In genomic region chrX:56762707-56763555, GRCh38 we compare ENCODE assay signal across 11 cellular contexts. TPM values are rescaled to one million over a fixed set of nuclear protein-coding genes. Genes with fewer than 3 reads are reported as not detected.
DNase-seq lines count a peak whose midpoint lies in the region; ATAC-seq and TF ChIP-seq lines count a peak whose summit lies in the region.
"Had no signal": no experiment of that assay in that cellular context is flagged by ENCODE, and none has a peak within 500 bp of the region (broad histone marks: within the 10 kb centered on the region; RNA-seq: fewer than 3 reads in every experiment).

No MANE protein-coding gene starts in this region.

- no peaks in the 10 kb centered on the region for H3K36me3 ChIP-seq in OCI-LY1 (ENCODE audit: insufficient read depth, low read length)
- H3K36me3 ChIP-seq in endodermal cell (ENCODE audit: control insufficient read depth, insufficient read depth, low read length): no peaks in the 10 kb centered on the region
- H3K36me3 ChIP-seq: SJSA1 had no signal

- peaks cover 50% of the 10 kb centered on the region for H3K4me1 Mint-ChIP-seq in activated T-cell treated with anti-CD3 and anti-CD28 coated beads, Interleukin-2, amount 50 U/mL, for 4 hours (ENCODE audit: low read depth)
- H3K4me1 Mint-ChIP-seq in endodermal cell: peaks cover 10% of the 10 kb centered on the region
- peaks cover 64% of the 10 kb centered on the region for H3K4me1 Mint-ChIP-seq in stimulated activated naive CD8-positive, alpha-beta T cell treated with anti-CD3 and anti-CD28 coated beads, Interleukin-15, amount 100 ng/mL, for 72 hours

- no peaks in the 10 kb centered on the region for H3F3A ChIP-seq in OCI-LY1 (ENCODE audit: insufficient read depth, low read length)

- H3K4me2 ChIP-seq in OCI-LY1 (ENCODE audit: low read length): peak overlapping the region; percentile 80

- no peak overlapping the region for H3K27ac Mint-ChIP-seq in endodermal cell
- peak overlapping the region; percentile 20 to 97 for H3K27ac Mint-ChIP-seq in stimulated activated naive CD8-positive, alpha-beta T cell treated with anti-CD3 and anti-CD28 coated beads, Interleukin-15, amount 100 ng/mL, for 72 hours

- H4K20me1 ChIP-seq in OCI-LY1 (ENCODE audit: insufficient read depth, low read length): no peaks in the 10 kb centered on the region

- peak in 1 of 2 donors; percentile 15 for ATAC-seq in activated T-cell treated with anti-CD3 and anti-CD28 coated beads, Interleukin-2, amount 50 U/mL, for 4 hours
- ATAC-seq in stimulated activated naive CD8-positive, alpha-beta T cell treated with anti-CD3 and anti-CD28 coated beads, Interleukin-15, amount 100 ng/mL, for 72 hours: peak; percentile 21
- no peak for ATAC-seq in HG02852 (IDR thresholded peaks at IDR 0.05; ENCODE audit: unreplicated experiment)

- H3K79me2 ChIP-seq in OCI-LY1 (ENCODE audit: insufficient read depth, low read length): no peaks in the 10 kb centered on the region

- H2AFZ ChIP-seq in OCI-LY1 (ENCODE audit: low read length): no peak overlapping the region

- no peak for DNase-seq in activated T-cell treated with anti-CD3 and anti-CD28 coated beads, Interleukin-2, amount 50 U/mL, for 4 hours
- DNase-seq in activated T-cell treated with anti-CD3 and anti-CD28 coated beads for 4 hours: no peak
- DNase-seq in endodermal cell: peak; percentile 36
- no peak for DNase-seq in stimulated activated naive CD8-positive, alpha-beta T cell treated with anti-CD3 and anti-CD28 coated beads, Interleukin-15, amount 100 ng/mL, for 72 hours
- DNase-seq in stimulated activated CD4-positive, alpha-beta T cell treated with anti-CD3 and anti-CD28 coated beads, Interleukin-15, amount 100 ng/mL, for 24 hours: no peak
- DNase-seq in NCI-H2107 treated with DMSO at 0.1 percent for 48 hours (lab: John Stamatoyannopoulos, UW; ENCODE audit: unreplicated experiment): no peak
- DNase-seq: NCI-H2171 had no signal

- 88 to 100% methylated on average over 2 to 6 of the region's 6 CpGs for WGBS in endodermal cell (ENCODE audit: insufficient coverage in 1 of 2, insufficient read length in 1 of 2), 2 experiments

- H3K9me2 ChIP-seq in OCI-LY1 (ENCODE audit: low read depth, low read length): no peaks in the 10 kb centered on the region

- H3K9ac ChIP-seq in OCI-LY1 (ENCODE audit: low read length) (peak overlapping the region; percentile 68; the same call in 1 of the 2 replicates), endodermal cell (ENCODE audit: extremely low read depth, low read length, poor library complexity, severe bottlenecking) (no peak overlapping the region)

- H3K27me3 Mint-ChIP-seq in activated T-cell treated with anti-CD3 and anti-CD28 coated beads, Interleukin-2, amount 50 U/mL, for 4 hours (ENCODE audit: low read depth): no peaks in the 10 kb centered on the region
- H3K27me3 Mint-ChIP-seq in endodermal cell (ENCODE audit: insufficient read depth): no peaks in the 10 kb centered on the region
- H3K27me3 Mint-ChIP-seq in stimulated activated naive CD8-positive, alpha-beta T cell treated with anti-CD3 and anti-CD28 coated beads, Interleukin-15, amount 100 ng/mL, for 72 hours: no peaks in the 10 kb centered on the region

- H3K27me3 ChIP-seq in OCI-LY1 (ENCODE audit: insufficient read depth, low read length) (no peaks in the 10 kb centered on the region), endodermal cell (ENCODE audit: control insufficient read depth, insufficient read depth, low read length, poor library complexity, severe bottlenecking) (no peaks in the 10 kb centered on the region)
- H3K27me3 ChIP-seq: SJSA1 had no signal

- H3K27ac ChIP-seq in OCI-LY1 (ENCODE audit: low read depth, low read length, poor library complexity, severe bottlenecking) (peak overlapping the region; percentile 96), endodermal cell (ENCODE audit: low read depth, low read length) (no peak overlapping the region)
- H3K27ac ChIP-seq: SJSA1 had no signal

- no peaks in the 10 kb centered on the region for H3K36me3 Mint-ChIP-seq in activated T-cell treated with anti-CD3 and anti-CD28 coated beads, Interleukin-2, amount 50 U/mL, for 4 hours (ENCODE audit: insufficient read depth)
- H3K36me3 Mint-ChIP-seq in endodermal cell (ENCODE audit: low read depth): peaks cover 5% of the 10 kb centered on the region

- no peaks in the 10 kb centered on the region for H3K9me3 Mint-ChIP-seq in activated T-cell treated with anti-CD3 and anti-CD28 coated beads, Interleukin-2, amount 50 U/mL, for 4 hours
- H3K9me3 Mint-ChIP-seq in endodermal cell: peaks cover 68% of the 10 kb centered on the region
- no peaks in the 10 kb centered on the region for H3K9me3 Mint-ChIP-seq in stimulated activated naive CD8-positive, alpha-beta T cell treated with anti-CD3 and anti-CD28 coated beads, Interleukin-15, amount 100 ng/mL, for 72 hours

- TF ChIP-seq CTCF in OCI-LY1 (IDR thresholded peaks at IDR 0.05; ENCODE audit: low read length): no peak
- no peak for TF ChIP-seq CTCF in endodermal cell (conservative IDR thresholded peaks at IDR 0.05)

- H3K4me3 Mint-ChIP-seq in activated T-cell treated with anti-CD3 and anti-CD28 coated beads, Interleukin-2, amount 50 U/mL, for 4 hours: peak overlapping the region; percentile 78
- no peak overlapping the region for H3K4me3 Mint-ChIP-seq in endodermal cell
- H3K4me3 Mint-ChIP-seq in stimulated activated naive CD8-positive, alpha-beta T cell treated with anti-CD3 and anti-CD28 coated beads, Interleukin-15, amount 100 ng/mL, for 72 hours: peak overlapping the region; percentile 74 to 87

- H3K4me3 ChIP-seq in OCI-LY1 (ENCODE audit: low read depth, low read length, poor library complexity, severe bottlenecking) (peak overlapping the region; percentile 19), endodermal cell (ENCODE audit: low read length) (no peak overlapping the region)
- H3K4me3 ChIP-seq: HAP-1, SJSA1 had no signal

- H3K9me3 ChIP-seq in OCI-LY1 (ENCODE audit: low read length) (no peaks in the 10 kb centered on the region), endodermal cell (ENCODE audit: control insufficient read depth, low read length) (no peaks in the 10 kb centered on the region)
- H3K9me3 ChIP-seq: HAP-1, SJSA1 had no signal

- peaks cover 47% of the 10 kb centered on the region for H3K4me1 ChIP-seq in OCI-LY1 (ENCODE audit: insufficient read depth, low read length, severe bottlenecking)
- H3K4me1 ChIP-seq in endodermal cell (ENCODE audit: control insufficient read depth, insufficient read depth, low read length): no peaks in the 10 kb centered on the region
- H3K4me1 ChIP-seq: HAP-1, SJSA1 had no signal

RNA-seq across cellular contexts. Expression of gene NBDY, which starts 33.9 kb away (rescaled TPM):
- total RNA-seq in activated T-cell treated with anti-CD3 and anti-CD28 coated beads, Interleukin-2, amount 50 U/mL, for 4 hours: 10 to 100 TPM; 23.8 to 29.5 (median 26.7) TPM
- total RNA-seq in endodermal cell: 10 to 100 TPM; 64.2 to 83.5 TPM
- 75.6 TPM for polyA plus RNA-seq in endodermal cell (2013, experiment 1 of 2)
- 66.6 TPM for polyA plus RNA-seq in endodermal cell (2013, experiment 2 of 2)
